Comparison of ENCODE assay signal across 8 cellular contexts in the genomic region with DNA sequence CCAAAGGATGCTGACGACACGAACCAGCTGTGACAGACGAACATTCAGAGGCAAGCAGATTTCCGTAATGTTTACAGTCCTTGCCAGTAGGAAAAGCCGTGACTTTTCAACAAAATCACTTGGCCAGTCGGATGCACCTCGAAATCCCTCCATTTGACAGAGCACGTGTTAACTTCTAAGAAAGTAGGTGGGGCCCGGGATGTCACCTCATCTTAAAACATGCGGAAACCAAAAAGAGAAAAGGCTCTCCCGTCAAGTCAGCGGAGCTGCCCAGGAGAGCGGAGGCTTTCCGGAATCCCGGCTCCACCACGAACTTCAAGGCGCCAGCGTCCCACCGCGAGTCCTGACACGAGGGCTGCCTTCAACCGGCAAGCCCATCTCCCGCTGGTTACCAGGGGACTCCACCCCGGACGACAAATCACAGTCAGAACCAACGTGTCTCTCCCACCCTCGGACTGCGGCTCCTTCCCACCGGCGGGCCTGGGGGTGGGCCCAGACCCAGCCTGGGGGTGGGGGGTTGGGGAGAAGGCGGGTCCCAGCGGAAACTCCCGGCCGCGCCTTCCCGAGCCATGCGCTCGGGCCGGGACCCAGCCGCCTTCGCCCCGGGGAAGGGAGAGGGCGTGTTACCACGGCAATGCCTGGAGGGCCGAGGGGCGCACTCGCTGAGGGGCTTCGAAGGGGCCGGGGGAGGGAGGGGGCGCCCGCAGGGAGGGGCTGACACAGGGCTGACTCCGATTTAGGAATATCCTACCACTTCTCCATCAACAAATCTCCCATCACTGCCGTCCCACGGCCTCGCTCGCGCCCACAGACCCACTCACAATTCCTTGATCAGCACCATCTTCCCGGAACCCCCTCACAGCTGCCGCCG. TPM values are rescaled to one million over a fixed set of nuclear protein-coding genes. Genes with fewer than 3 reads are reported as not detected.
DNase-seq lines count a peak whose midpoint lies in the region; ATAC-seq, FAIRE-seq and TF ChIP-seq lines count a peak whose summit lies in the region.

No MANE protein-coding gene starts in this region.

- peaks cover 5 to 7% of the 10 kb centered on the region in 2 donors for H3K4me1 ChIP-seq in neuronal stem cell (ENCODE audit: control insufficient read depth in 2 of 2, insufficient read depth in 1 of 2, low read depth in 1 of 2, low read length in 2 of 2)
- peaks cover 34 to 73% (median 52%) of the 10 kb centered on the region in 4 donors for H3K4me1 ChIP-seq in stomach

- H4K91ac ChIP-seq in neuronal stem cell (ENCODE audit: low read depth, low read length, poor library complexity), result no peak overlapping the region

- no peak overlapping the region for H2BK15ac ChIP-seq in neuronal stem cell (ENCODE audit: low read length)

- no peak overlapping the region for H4K8ac ChIP-seq in neuronal stem cell (ENCODE audit: low read depth, low read length)

- H3K14ac ChIP-seq in neuronal stem cell (ENCODE audit: low read length), result no peak overlapping the region

- peak overlapping the region; percentile 67 for H3K27ac ChIP-seq in neuronal stem cell (replicated peaks; ENCODE audit: low read length)
- peak overlapping the region; percentile 95 to 99 (median 97) for H3K27ac ChIP-seq in stomach

- no peak for TF ChIP-seq CTCF in fibroblast of villous mesenchyme (IDR thresholded peaks at IDR 0.05; ENCODE audit: insufficient read depth, low read depth, low read length)
- no peak for TF ChIP-seq CTCF in stomach (IDR thresholded peaks at IDR 0.05)

- no peaks in the 10 kb centered on the region for H3K27me3 ChIP-seq in neuronal stem cell (ENCODE audit: control insufficient read depth in 3 of 3, insufficient read depth in 3 of 3, low read depth in 1 of 3, low read length in 3 of 3)
- H3K27me3 ChIP-seq in stomach, result no peaks in the 10 kb centered on the region

- peaks cover 2% of the 10 kb centered on the region for H3K79me1 ChIP-seq in neuronal stem cell (ENCODE audit: low read depth, low read length)

- no peak overlapping the region for H3K4ac ChIP-seq in neuronal stem cell (ENCODE audit: low read length)

- H2BK5ac ChIP-seq in neuronal stem cell (ENCODE audit: low read length), result no peak overlapping the region

- intact Hi-C loops in stomach (cut with DNase I; ENCODE audit: low total_unique reads), result no loop called here

- peak overlapping the region; percentile 44 for H3K23ac ChIP-seq in neuronal stem cell (ENCODE audit: low read depth, low read length, poor library complexity)

- FAIRE-seq in GM12891 (lab: Jason Lieb, UNC), result peak; percentile 9
- FAIRE-seq in RCC 7860 (lab: Jason Lieb, UNC), result no peak

- TF ChIP-seq POLR2A in GM12891 (IDR thresholded peaks at IDR 0.05; ENCODE audit: low read depth, low read length), result peak; percentile 71; the same call in 1 of the 2 replicates
- no peak for TF ChIP-seq POLR2A in stomach (IDR thresholded peaks at IDR 0.05)

- H3K9me3 ChIP-seq in neuronal stem cell (replicated peaks in 1 of 2; ENCODE audit: control insufficient read depth in 2 of 2, insufficient read depth in 1 of 2, low read depth in 1 of 2, low read length in 2 of 2) (peaks cover 0 to 3% of the 10 kb centered on the region in 2 donors), stomach (no peaks in the 10 kb centered on the region)

- DNase-seq in GM12891 (ENCODE audit: insufficient read length, low spot score) (peak; percentile 25), RCC 7860 (ENCODE audit: low spot score) (peak; percentile 31), fibroblast of villous mesenchyme (ENCODE audit: low read depth) (peak; percentile 60), neuronal stem cell (ENCODE audit: low spot score) (peak; percentile 35), stomach (peak; percentile 33), NCI-H128 (lab: John Stamatoyannopoulos, UW; ENCODE audit: unreplicated experiment) (no peak)
- DNase-seq in activated effector memory CD4-positive, alpha-beta T cell treated with Interleukin-2 at 50 U/mL for 16 hours, result peak; percentile 14

- H3K9ac ChIP-seq in neuronal stem cell (ENCODE audit: low read depth, low read length, poor library complexity), result peak overlapping the region; percentile 64

- WGBS in neuronal stem cell (ENCODE audit: extremely low coverage in 2 of 2, insufficient read length in 2 of 2, insufficient replicate concordance in 1 of 2), 2 donors, result no CpG with 5 or more reads among the region's 60 CpGs
- 0 to 1% (median 1%) methylated on average over 41 to 60 of the region's 60 CpGs for WGBS in stomach, 5 donors

- H2BK12ac ChIP-seq in neuronal stem cell (ENCODE audit: low read length), result no peak overlapping the region

- TF ChIP-seq EP300 in stomach (IDR thresholded peaks at IDR 0.05), result no peak

- peak; percentile 28 for ATAC-seq in HG02970 (IDR thresholded peaks at IDR 0.05; ENCODE audit: low FRiP score, unreplicated experiment)

- no peak overlapping the region for H2AK5ac ChIP-seq in neuronal stem cell (ENCODE audit: low read depth, low read length)

- H2BK120ac ChIP-seq in neuronal stem cell (ENCODE audit: low read depth, low read length), result no peak overlapping the region

- H2AFZ ChIP-seq in neuronal stem cell (ENCODE audit: low read length), result peak overlapping the region; percentile 92

- H3K18ac ChIP-seq in neuronal stem cell (ENCODE audit: low read length), result peak overlapping the region; percentile 87

- H3K4me2 ChIP-seq in neuronal stem cell (ENCODE audit: insufficient read depth, low read length, poor library complexity, severe bottlenecking), result peak overlapping the region; percentile 70

- H3K4me3 ChIP-seq in fibroblast of villous mesenchyme (ENCODE audit: low read depth, low read length) (peak overlapping the region; percentile 95), neuronal stem cell (ENCODE audit: low read length in 2 of 2) (peak overlapping the region; percentile 91 to 97), stomach (peak overlapping the region; percentile 66 to 99 (median 88))

- H3K36me3 ChIP-seq in neuronal stem cell (replicated peaks in 1 of 2; ENCODE audit: control insufficient read depth in 2 of 2, insufficient read depth in 2 of 2, low read length in 2 of 2) (peaks cover 2 to 40% of the 10 kb centered on the region in 2 donors), stomach (peaks cover 0 to 5% (median 2%) of the 10 kb centered on the region in 4 donors)

TF ChIP-seq in GM12891, 5 proteins besides CTCF, POLR2A, EP300 and RAD21:
- 0 out of 2 replicates have a peak, but pooled peaks have one; percentile 19 for TF ChIP-seq POLR2AphosphoS5 (IDR thresholded peaks at IDR 0.05; ENCODE audit: low read depth, low read length)
- TF ChIP-seq POU2F2 (IDR thresholded peaks at IDR 0.05; ENCODE audit: low read depth, low read length), result no peak; the same call in 1 of the 2 replicates

RNA-seq across cellular contexts. Expression of a gene that starts 0.5 kb away (rescaled TPM):
- polyA plus RNA-seq in GM12891 (2012; ENCODE audit: low read depth, missing spikeins), result 34.9 TPM
- total RNA-seq in fibroblast of villous mesenchyme, result 23.2 and 29.4 TPM in 2 replicates
- polyA plus RNA-seq in neuronal stem cell (2013, experiment 1 of 2), result 48.4 TPM
- polyA plus RNA-seq in neuronal stem cell (2013, experiment 2 of 2), result 48.6 TPM
- 10 to 100 TPM in 4 of 5 donors, 1 to 10 TPM in 1; 6.7 to 91.6 (median 30.3) TPM for total RNA-seq in stomach
- 10 to 100 TPM; 24.0 to 39.4 (median 28.1) TPM for polyA plus RNA-seq in stomach
